In genomic region chr21:26795398-26795790, GRCh38 we compare ENCODE assay signal across 20 cellular contexts. TPM values are rescaled to one million over a fixed set of nuclear protein-coding genes. Genes with fewer than 3 reads are reported as not detected.
DNase-seq lines count a peak whose midpoint lies in the region; ATAC-seq and TF ChIP-seq lines count a peak whose summit lies in the region.
"Had no signal": no experiment of that assay in that cellular context is flagged by ENCODE, and none has a peak within 500 bp of the region (broad histone marks: within the 10 kb centered on the region; RNA-seq: fewer than 3 reads in every experiment).

No MANE protein-coding gene starts in this region.

- ATAC-seq in heart left ventricle = no peak
- no peak for ATAC-seq in GM21528 (IDR thresholded peaks at IDR 0.05; ENCODE audit: low FRiP score, unreplicated experiment)
- ATAC-seq in stimulated activated effector memory CD8-positive, alpha-beta T cell treated with anti-CD3 and anti-CD28 coated beads, Interleukin-12 subunit alpha, Interleukin-12 subunit beta, amount 100 ng/mL, for 72 hours = no peak
- ATAC-seq: CD8-positive, alpha-beta T cell; effector memory CD8-positive, alpha-beta T cell; GM12878; stimulated activated naive CD8-positive, alpha-beta T cell treated with anti-CD3 and anti-CD28 coated beads, Interleukin-15, amount 100 ng/mL, for 72 hours had no signal

- no peak overlapping the region for H3K27ac Mint-ChIP-seq in stimulated activated effector memory CD8-positive, alpha-beta T cell treated with anti-CD3 and anti-CD28 coated beads, Interleukin-12 subunit alpha, Interleukin-12 subunit beta, amount 100 ng/mL, for 72 hours
- H3K27ac Mint-ChIP-seq: CD8-positive, alpha-beta T cell; effector memory CD8-positive, alpha-beta T cell; stimulated activated naive CD8-positive, alpha-beta T cell treated with anti-CD3 and anti-CD28 coated beads, Interleukin-15, amount 100 ng/mL, for 72 hours had no signal

- H3K36me3 ChIP-seq in heart left ventricle (no peaks in the 10 kb centered on the region), left ventricle myocardium inferior (no peaks in the 10 kb centered on the region), vagina (no peaks in the 10 kb centered on the region)
- H3K36me3 ChIP-seq: neutrophil had no signal

- H3K36me3 Mint-ChIP-seq in stimulated activated effector memory CD8-positive, alpha-beta T cell treated with anti-CD3 and anti-CD28 coated beads, Interleukin-12 subunit alpha, Interleukin-12 subunit beta, amount 100 ng/mL, for 72 hours = no peaks in the 10 kb centered on the region
- H3K36me3 Mint-ChIP-seq: CD8-positive, alpha-beta T cell had no signal

- peak overlapping the region; percentile 34 to 84 (median 70) for H3K27ac ChIP-seq in heart left ventricle
- H3K27ac ChIP-seq in left ventricle myocardium inferior (replicated peaks) = peak overlapping the region; percentile 74
- H3K27ac ChIP-seq in vagina = peak overlapping the region; percentile 73
- H3K27ac ChIP-seq: HL-60, KMS-11, neutrophil, SK-N-MC had no signal

- 72 to 82% (median 79%) methylated on average over 10 of the region's 10 CpGs for WGBS in heart left ventricle, 4 donors

- no peaks in the 10 kb centered on the region for H3K4me1 Mint-ChIP-seq in stimulated activated effector memory CD8-positive, alpha-beta T cell treated with anti-CD3 and anti-CD28 coated beads, Interleukin-12 subunit alpha, Interleukin-12 subunit beta, amount 100 ng/mL, for 72 hours
- H3K4me1 Mint-ChIP-seq: stimulated activated naive CD8-positive, alpha-beta T cell treated with anti-CD3 and anti-CD28 coated beads, Interleukin-15, amount 100 ng/mL, for 72 hours had no signal

- no peak overlapping the region for H3K4me3 Mint-ChIP-seq in stimulated activated effector memory CD8-positive, alpha-beta T cell treated with anti-CD3 and anti-CD28 coated beads, Interleukin-12 subunit alpha, Interleukin-12 subunit beta, amount 100 ng/mL, for 72 hours
- H3K4me3 Mint-ChIP-seq: CD8-positive, alpha-beta T cell; effector memory CD8-positive, alpha-beta T cell; stimulated activated naive CD8-positive, alpha-beta T cell treated with anti-CD3 and anti-CD28 coated beads, Interleukin-15, amount 100 ng/mL, for 72 hours had no signal

- peaks cover 0 to 5% (median 0%) of the 10 kb centered on the region in 12 donors for H3K9me3 ChIP-seq in heart left ventricle
- H3K9me3 ChIP-seq in left ventricle myocardium inferior (replicated peaks) = no peaks in the 10 kb centered on the region
- H3K9me3 ChIP-seq in vagina = no peaks in the 10 kb centered on the region
- H3K9me3 ChIP-seq: neutrophil had no signal

- no peak overlapping the region for H3K4me3 ChIP-seq in heart left ventricle
- H3K4me3 ChIP-seq in left ventricle myocardium inferior = no peak overlapping the region
- H3K4me3 ChIP-seq in vagina = no peak overlapping the region
- H3K4me3 ChIP-seq: GM12878, lung, SK-N-MC had no signal

- H3K27me3 ChIP-seq in heart left ventricle (no peaks in the 10 kb centered on the region), left ventricle myocardium inferior (ENCODE audit: low read depth) (no peaks in the 10 kb centered on the region), vagina (no peaks in the 10 kb centered on the region)
- H3K27me3 ChIP-seq: neutrophil had no signal

- peaks cover 0 to 33% (median 10%) of the 10 kb centered on the region in 12 donors for H3K4me1 ChIP-seq in heart left ventricle
- peaks cover 33% of the 10 kb centered on the region for H3K4me1 ChIP-seq in left ventricle myocardium inferior
- H3K4me1 ChIP-seq in vagina = peaks cover 13% of the 10 kb centered on the region

- TF ChIP-seq CTCF in heart left ventricle (IDR thresholded peaks at IDR 0.05) = no peak
- TF ChIP-seq CTCF in left ventricle myocardium inferior (IDR thresholded peaks at IDR 0.05; ENCODE audit: borderline replicate concordance) = no peak
- TF ChIP-seq CTCF in vagina (IDR thresholded peaks at IDR 0.05) = no peak

- no peak for DNase-seq in heart left ventricle
- DNase-seq in cardiac septum (ENCODE audit: low spot score) = no peak
- DNase-seq in left ventricle myocardium inferior = no peak
- DNase-seq in putamen (ENCODE audit: low spot score) = peak; percentile 24
- no peak for DNase-seq in vagina (ENCODE audit: extremely low spot score in 2 of 2)
- DNase-seq in NCI-H510A treated with DMSO at 0.1 percent for 48 hours (lab: John Stamatoyannopoulos, UW) = no peak
- DNase-seq in stimulated activated effector memory CD8-positive, alpha-beta T cell treated with anti-CD3 and anti-CD28 coated beads, Interleukin-12 subunit alpha, Interleukin-12 subunit beta, amount 100 ng/mL, for 72 hours (ENCODE audit: low spot score in 2 of 2) = no peak
- DNase-seq: ACHN; activated CD8-positive, alpha-beta memory T cell treated with anti-CD3 and anti-CD28 coated beads for 24 hours; activated effector memory CD4-positive, alpha-beta T cell treated with Interleukin-2 at 50 U/mL for 16 hours; CD8-positive, alpha-beta T cell; effector memory CD8-positive, alpha-beta T cell; stimulated activated naive CD8-positive, alpha-beta T cell treated with anti-CD3 and anti-CD28 coated beads, Interleukin-15, amount 100 ng/mL, for 72 hours had no signal

- TF ChIP-seq POLR2A in heart left ventricle (IDR thresholded peaks at IDR 0.05) (no peak), vagina (IDR thresholded peaks at IDR 0.05) (no peak)

- peaks cover 12% of the 10 kb centered on the region for H3K9me3 Mint-ChIP-seq in stimulated activated effector memory CD8-positive, alpha-beta T cell treated with anti-CD3 and anti-CD28 coated beads, Interleukin-12 subunit alpha, Interleukin-12 subunit beta, amount 100 ng/mL, for 72 hours
- H3K9me3 Mint-ChIP-seq: stimulated activated naive CD8-positive, alpha-beta T cell treated with anti-CD3 and anti-CD28 coated beads, Interleukin-15, amount 100 ng/mL, for 72 hours had no signal

- intact Hi-C loops in heart left ventricle (cut with DNase I) (no loop called here), cardiac septum (cut with DNase I) (no loop called here), left ventricle myocardium inferior (cut with micrococcal nuclease) (no loop called here), vagina (cut with DNase I) (loop anchor here (5.0 kb wide), 1 partner anchor 47 kb away; no protein-coding TSS in a partner anchor)

RNA-seq across cellular contexts. Expression of gene ADAMTS1, which starts 49.8 kb away (rescaled TPM):
- total RNA-seq in heart left ventricle (10 to 100 TPM; 27.5 to 87.8 (median 61.6) TPM), cardiac septum (92.5 TPM), left ventricle myocardium inferior (56.7 TPM), vagina (241 TPM)
- polyA plus RNA-seq in heart left ventricle = 10 to 100 TPM; 14.8 to 29.9 TPM
- total RNA-seq: CD8-positive, alpha-beta T cell had no signal
